Comparison of ENCODE assay signal across 14 cellular contexts in the genomic region with DNA sequence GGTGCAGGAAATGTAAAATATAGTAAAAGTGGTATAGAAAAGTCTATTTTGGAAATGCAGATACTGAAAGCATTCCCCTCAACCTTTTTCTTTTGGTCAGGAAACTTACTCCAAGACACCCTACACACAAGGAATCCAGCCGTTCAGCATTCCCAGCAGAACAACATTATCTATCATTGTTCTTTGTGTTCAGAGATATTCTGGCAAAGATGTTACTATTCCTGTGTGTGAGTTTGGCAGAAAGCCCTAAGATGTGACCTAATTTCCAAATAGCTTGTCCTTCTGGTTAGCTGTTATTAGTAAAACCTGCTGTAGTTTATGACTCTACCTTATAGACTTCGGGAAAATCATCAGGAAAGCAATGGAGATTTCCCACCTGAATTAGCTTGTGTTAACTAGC.
DNase-seq lines count a peak whose midpoint lies in the region; ATAC-seq and TF ChIP-seq lines count a peak whose summit lies in the region.
"Had no signal": no experiment of that assay in that cellular context is flagged by ENCODE, and none has a peak within 500 bp of the region (broad histone marks: within the 10 kb centered on the region; RNA-seq: fewer than 3 reads in every experiment).

No MANE protein-coding gene starts in this region.

- no peak for TF ChIP-seq POLR2A in upper lobe of left lung (IDR thresholded peaks at IDR 0.05)

- 54 to 57% methylated on average over 2 of the region's 2 CpGs for WGBS in upper lobe of left lung, 2 donors

- no peaks in the 10 kb centered on the region for H3K9me3 ChIP-seq in upper lobe of left lung
- H3K9me3 ChIP-seq: SJSA1 had no signal

- no peaks in the 10 kb centered on the region for H3K9me3 Mint-ChIP-seq in activated naive CD4-positive, alpha-beta T cell treated with anti-CD3 and anti-CD28 coated beads, Interleukin-2, amount 10 ng/mL, durations not matched to agents 7 days and 5 days

- H3K4me1 ChIP-seq in upper lobe of left lung: peaks cover 2 to 14% (median 11%) of the 10 kb centered on the region in 4 donors

- H3K4me3 ChIP-seq in upper lobe of left lung: no peak overlapping the region
- H3K4me3 ChIP-seq: SJSA1 had no signal

- DNase-seq in activated naive CD4-positive, alpha-beta T cell treated with anti-CD3 and anti-CD28 coated beads, Interleukin-2, amount 10 ng/mL, durations not matched to agents 7 days and 5 days: no peak
- DNase-seq in activated naive CD4-positive, alpha-beta T cell treated with anti-CD3 and anti-CD28 coated beads, Interleukin-2, amount 50 U/mL, for 16 hours: no peak
- DNase-seq in medulla oblongata (ENCODE audit: extremely low spot score): peak; percentile 68
- no peak for DNase-seq in upper lobe of left lung
- DNase-seq in activated CD8-positive, alpha-beta memory T cell treated with anti-CD3 and anti-CD28 coated beads for 24 hours: no peak
- DNase-seq in central memory CD4-positive, alpha-beta T cell: no peak
- no peak for DNase-seq in NCI-H146 treated with DMSO at 0.1 percent for 48 hours (lab: John Stamatoyannopoulos, UW; ENCODE audit: unreplicated experiment)
- DNase-seq: activated CD4-positive, alpha-beta T cell treated with anti-CD3 and anti-CD28 coated beads, Interleukin-2, amount 50 U/mL, for 48 hours; erythroblast; Karpas-422; left colon; NCI-H226 had no signal

- H3K27me3 ChIP-seq in upper lobe of left lung: no peaks in the 10 kb centered on the region
- H3K27me3 ChIP-seq: SJSA1 had no signal

- H3K27ac Mint-ChIP-seq in activated naive CD4-positive, alpha-beta T cell treated with anti-CD3 and anti-CD28 coated beads, Interleukin-2, amount 10 ng/mL, durations not matched to agents 7 days and 5 days: peak overlapping the region; percentile 85

- H3K27ac ChIP-seq in cingulate gyrus (ENCODE audit: low read depth, low read length) (peak overlapping the region; percentile 39), upper lobe of left lung (peak overlapping the region in 3 of 4 donors; percentile 9 to 71 (median 12))
- H3K27ac ChIP-seq: SJSA1 had no signal

- no peak overlapping the region for H3K4me3 Mint-ChIP-seq in activated naive CD4-positive, alpha-beta T cell treated with anti-CD3 and anti-CD28 coated beads, Interleukin-2, amount 10 ng/mL, durations not matched to agents 7 days and 5 days

- no peaks in the 10 kb centered on the region for H3K27me3 Mint-ChIP-seq in activated naive CD4-positive, alpha-beta T cell treated with anti-CD3 and anti-CD28 coated beads, Interleukin-2, amount 10 ng/mL, durations not matched to agents 7 days and 5 days

- CTCF ChIA-PET in activated naive CD4-positive, alpha-beta T cell treated with anti-CD3 and anti-CD28 coated beads, Interleukin-2, amount 10 ng/mL, durations not matched to agents 7 days and 5 days (lab: Charles Lee): interaction anchor here (0.8 to 1.3 kb wide), 3 partner anchors 18 to 108 kb away, joined by 3 read pairs; no protein-coding TSS in a partner anchor

- peaks cover 3% of the 10 kb centered on the region for H3K36me3 Mint-ChIP-seq in activated naive CD4-positive, alpha-beta T cell treated with anti-CD3 and anti-CD28 coated beads, Interleukin-2, amount 10 ng/mL, durations not matched to agents 7 days and 5 days

- H3K36me3 ChIP-seq in upper lobe of left lung: no peaks in the 10 kb centered on the region
- H3K36me3 ChIP-seq: SJSA1 had no signal

- ATAC-seq in upper lobe of left lung (ENCODE audit: low FRiP score in 2 of 2): peak in 1 of 2 donors; percentile 17
- ATAC-seq: left colon had no signal

- H3K4me1 Mint-ChIP-seq in activated naive CD4-positive, alpha-beta T cell treated with anti-CD3 and anti-CD28 coated beads, Interleukin-2, amount 10 ng/mL, durations not matched to agents 7 days and 5 days: peaks cover 32% of the 10 kb centered on the region

- no peak for TF ChIP-seq EP300 in upper lobe of left lung (IDR thresholded peaks at IDR 0.05)

- TF ChIP-seq CTCF in upper lobe of left lung (IDR thresholded peaks at IDR 0.05): no peak
